11 cellular contexts compared by ENCODE assay signal in the genomic region with DNA sequence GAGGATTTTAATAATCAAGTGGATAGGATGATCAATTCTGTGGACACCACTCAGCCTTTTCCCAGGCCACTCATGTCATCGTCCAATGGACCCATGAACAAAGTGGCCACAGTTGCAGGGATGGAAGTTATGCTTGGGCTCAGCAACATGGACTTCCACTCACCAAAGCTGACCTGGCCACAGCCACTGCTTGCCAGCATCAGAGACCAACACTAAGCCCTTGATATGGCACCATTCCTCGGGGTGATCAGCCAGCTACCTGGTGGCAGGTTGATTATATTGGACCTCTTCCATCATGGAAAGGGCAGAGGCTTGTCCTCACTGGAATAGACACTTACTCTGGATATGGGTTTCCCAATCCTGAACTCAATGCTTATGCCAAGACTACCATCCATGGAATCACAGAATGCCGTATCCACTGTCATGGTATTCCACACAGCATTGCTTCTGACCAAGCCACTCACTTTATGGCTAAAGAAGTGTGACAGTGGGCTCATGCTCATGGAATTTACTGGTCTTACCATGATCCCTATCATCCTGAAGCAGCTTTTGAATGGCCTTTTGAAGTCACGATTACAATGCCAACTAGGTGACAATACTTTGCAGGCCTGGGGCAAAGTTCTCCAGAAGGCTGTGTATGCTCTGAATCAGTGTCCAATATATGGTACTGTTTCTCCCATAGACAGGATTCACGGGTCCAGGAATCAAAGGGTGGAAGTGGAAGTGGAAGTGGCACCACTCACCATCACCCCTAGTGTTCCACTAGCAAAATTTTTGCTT. TPM values are rescaled to one million over a fixed set of nuclear protein-coding genes. Genes with fewer than 3 reads are reported as not detected.
"Had no signal": no experiment of that assay in that cellular context is flagged by ENCODE, and none has a peak within 500 bp of the region (broad histone marks: within the 10 kb centered on the region; RNA-seq: fewer than 3 reads in every experiment).

No MANE protein-coding gene starts in this region.

RNA-seq across cellular contexts. Expression of a gene that starts 20.1 kb away (rescaled TPM):
- total RNA-seq: OCI-LY7, PC-3, PC-9, Peyer's patch, Right ventricle myocardium inferior, Right ventricle myocardium superior, RPMI7951, SJCRH30, SJSA1, SK-MEL-5 had no signal
- polyA plus RNA-seq: SK-N-SH had no signal

RNA-seq across cellular contexts. Expression of a gene that starts 58.5 kb away (rescaled TPM):
- total RNA-seq: Peyer's patch had no signal
- polyA plus RNA-seq: SK-N-SH had no signal
